11 cellular contexts compared by ENCODE assay signal in the genomic region with DNA sequence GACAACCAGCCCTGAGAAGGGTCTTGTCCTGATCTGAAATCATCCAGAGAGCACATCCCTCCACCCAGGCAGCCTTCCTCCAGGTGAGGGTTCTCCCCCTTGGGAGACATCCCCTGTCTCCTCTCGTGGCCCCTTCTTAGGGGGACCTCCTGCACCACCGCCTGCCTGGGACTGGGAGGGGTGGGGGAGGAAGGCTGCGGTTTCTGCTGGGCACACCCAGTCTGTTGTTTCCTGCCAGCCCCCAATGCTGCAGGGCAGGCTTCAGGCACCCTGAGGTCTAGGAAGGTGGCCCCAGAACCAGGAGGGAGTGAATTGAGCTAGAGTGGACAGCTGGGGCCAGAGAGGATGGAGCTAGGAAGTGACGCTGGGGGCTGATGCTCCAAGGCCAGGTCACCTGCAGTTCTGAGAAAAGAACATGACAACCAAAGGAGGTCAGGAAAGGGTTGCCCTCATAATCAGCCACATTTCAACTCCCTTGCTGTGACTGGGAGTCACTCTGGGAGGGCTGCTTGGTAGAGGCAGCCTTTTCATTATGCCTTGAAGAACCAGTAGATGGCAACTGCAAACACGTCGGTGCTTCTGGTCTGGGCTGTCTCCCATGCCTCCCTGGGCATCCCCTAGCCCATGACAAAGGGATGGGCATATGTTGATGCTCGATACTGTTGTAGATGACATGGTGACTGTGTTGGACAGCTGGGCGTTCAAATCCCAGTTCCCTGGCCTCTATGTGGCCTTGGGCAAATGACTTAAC. TPM values are rescaled to one million over a fixed set of nuclear protein-coding genes. Genes with fewer than 3 reads are reported as not detected.
DNase-seq lines count a peak whose midpoint lies in the region; ATAC-seq and TF ChIP-seq lines count a peak whose summit lies in the region.
"Had no signal": no experiment of that assay in that cellular context is flagged by ENCODE, and none has a peak within 500 bp of the region (broad histone marks: within the 10 kb centered on the region; RNA-seq: fewer than 3 reads in every experiment).

No MANE protein-coding gene starts in this region.

- no peaks in the 10 kb centered on the region for H3K27me3 ChIP-seq in BLaER1
- H3K27me3 ChIP-seq in HL-60 (ENCODE audit: insufficient read depth, poor library complexity, severe bottlenecking): no peaks in the 10 kb centered on the region
- H3K27me3 ChIP-seq in hepatocyte: no peaks in the 10 kb centered on the region
- H3K27me3 ChIP-seq: neural progenitor cell had no signal

- H3K4me3 ChIP-seq in BLaER1 (peak overlapping the region; percentile 76), HL-60 (replicated peaks; ENCODE audit: insufficient read depth, low read length) (peak overlapping the region; percentile 58), hepatocyte (no peak overlapping the region)
- H3K4me3 ChIP-seq: neural progenitor cell had no signal

- peaks cover 57% of the 10 kb centered on the region for H3K4me1 Mint-ChIP-seq in activated CD4-positive, alpha-beta T cell treated with anti-CD3 and anti-CD28 coated beads, Interleukin-2, amount 10 ng/mL, durations not matched to agents 24 days and 14 days
- H3K4me1 Mint-ChIP-seq in immature natural killer cell: peaks cover 65 to 84% of the 10 kb centered on the region in 2 donors
- no peaks in the 10 kb centered on the region for H3K4me1 Mint-ChIP-seq in endothelial cell (ENCODE audit: unreplicated experiment)
- H3K4me1 Mint-ChIP-seq: neural progenitor cell had no signal

- H3K4me3 Mint-ChIP-seq in activated CD4-positive, alpha-beta T cell treated with anti-CD3 and anti-CD28 coated beads, Interleukin-2, amount 10 ng/mL, durations not matched to agents 24 days and 14 days: peak overlapping the region; percentile 94
- H3K4me3 Mint-ChIP-seq in immature natural killer cell: peak overlapping the region; percentile 89 to 94 (median 93)
- no peak overlapping the region for H3K4me3 Mint-ChIP-seq in endothelial cell (ENCODE audit: unreplicated experiment)
- H3K4me3 Mint-ChIP-seq: neural progenitor cell had no signal

- H3K4me1 ChIP-seq in BLaER1 (peaks cover 74% of the 10 kb centered on the region), hepatocyte (ENCODE audit: insufficient read depth) (no peaks in the 10 kb centered on the region)
- H3K4me1 ChIP-seq: neural progenitor cell had no signal

- no peaks in the 10 kb centered on the region for H3K9me3 Mint-ChIP-seq in activated CD4-positive, alpha-beta T cell treated with anti-CD3 and anti-CD28 coated beads, Interleukin-2, amount 10 ng/mL, durations not matched to agents 24 days and 14 days
- H3K9me3 Mint-ChIP-seq in immature natural killer cell: peaks cover 0 to 7% (median 4%) of the 10 kb centered on the region in 6 donors
- H3K9me3 Mint-ChIP-seq in endothelial cell (ENCODE audit: unreplicated experiment): no peaks in the 10 kb centered on the region

- H3K4me2 ChIP-seq in BLaER1 (peak overlapping the region; percentile 83), hepatocyte (no peak overlapping the region)
- H3K4me2 ChIP-seq: neural progenitor cell had no signal

- no peak for ATAC-seq in HG03432 (IDR thresholded peaks at IDR 0.05; ENCODE audit: unreplicated experiment)

- 86% methylated on average over 8 of the region's 8 CpGs for WGBS in hepatocyte (ENCODE audit: low lambda C conversion rate, missing lambda C conversion rate)

- H3K9me3 ChIP-seq in BLaER1: peaks cover 16% of the 10 kb centered on the region
- H3K9me3 ChIP-seq in hepatocyte (ENCODE audit: low read depth): no peaks in the 10 kb centered on the region

- intact Hi-C loops in activated CD4-positive, alpha-beta T cell treated with anti-CD3 and anti-CD28 coated beads, Interleukin-2, amount 10 ng/mL, durations not matched to agents 24 days and 14 days (cut with micrococcal nuclease): loop anchor here (5.0 to 10.0 kb wide), 2 partner anchors 153 to 455 kb away; no protein-coding TSS in a partner anchor

- H3K27ac ChIP-seq in BLaER1: peak overlapping the region; percentile 98
- peak overlapping the region; percentile 96 for H3K27ac ChIP-seq in HL-60 (replicated peaks)
- H3K27ac ChIP-seq in hepatocyte: no peak overlapping the region
- H3K27ac ChIP-seq: C4-2B, neural progenitor cell had no signal

- DNase-seq in HL-60 (ENCODE audit: low read depth in 1 of 2, low spot score in 1 of 2) (peak; percentile 72 to 85), immature natural killer cell (peak; percentile 36 to 54 (median 53)), hepatocyte (ENCODE audit: low spot score) (no peak), endothelial cell (ENCODE audit: low spot score) (no peak), D341Med (ENCODE audit: low spot score) (no peak)
- DNase-seq in activated CD4-positive, alpha-beta T cell treated with anti-CD3 and anti-CD28 coated beads, Interleukin-2, amount 10 ng/mL, durations not matched to agents 24 days and 14 days: peak; percentile 82
- DNase-seq: NCI-H1694 treated with DMSO at 0.1 percent for 48 hours had no signal

- peaks cover 27% of the 10 kb centered on the region for H3K36me3 Mint-ChIP-seq in activated CD4-positive, alpha-beta T cell treated with anti-CD3 and anti-CD28 coated beads, Interleukin-2, amount 10 ng/mL, durations not matched to agents 24 days and 14 days (ENCODE audit: low read depth)
- H3K36me3 Mint-ChIP-seq in immature natural killer cell (peaks cover 13 to 21% (median 21%) of the 10 kb centered on the region in 3 donors), endothelial cell (ENCODE audit: low read depth, unreplicated experiment) (no peaks in the 10 kb centered on the region)
- H3K36me3 Mint-ChIP-seq: neural progenitor cell had no signal

- H3K79me2 ChIP-seq in hepatocyte: no peaks in the 10 kb centered on the region

- peak overlapping the region; percentile 95 for H3K27ac Mint-ChIP-seq in activated CD4-positive, alpha-beta T cell treated with anti-CD3 and anti-CD28 coated beads, Interleukin-2, amount 10 ng/mL, durations not matched to agents 24 days and 14 days
- H3K27ac Mint-ChIP-seq in immature natural killer cell (peak overlapping the region; percentile 88 to 100 (median 94)), endothelial cell (ENCODE audit: unreplicated experiment) (no peak overlapping the region)
- H3K27ac Mint-ChIP-seq: neural progenitor cell had no signal

- peaks cover 32% of the 10 kb centered on the region for H4K20me1 ChIP-seq in BLaER1
- H4K20me1 ChIP-seq in hepatocyte (ENCODE audit: insufficient read depth, poor library complexity, severe bottlenecking): no peaks in the 10 kb centered on the region

- no peaks in the 10 kb centered on the region for H3K27me3 Mint-ChIP-seq in activated CD4-positive, alpha-beta T cell treated with anti-CD3 and anti-CD28 coated beads, Interleukin-2, amount 10 ng/mL, durations not matched to agents 24 days and 14 days
- H3K27me3 Mint-ChIP-seq in immature natural killer cell (ENCODE audit: low read depth in 3 of 3) (peaks cover 0 to 3% (median 2%) of the 10 kb centered on the region in 3 donors), endothelial cell (ENCODE audit: unreplicated experiment) (peaks cover 18% of the 10 kb centered on the region)

- no peak for TF ChIP-seq CTCF in HL-60 (IDR thresholded peaks at IDR 0.05; ENCODE audit: insufficient read depth, low read length)
- no peak for TF ChIP-seq CTCF in hepatocyte (IDR thresholded peaks at IDR 0.05; ENCODE audit: poor library complexity)
- no peak for TF ChIP-seq CTCF in endothelial cell (IDR thresholded peaks at IDR 0.05; ENCODE audit: unreplicated experiment)

- H2AFZ ChIP-seq in hepatocyte: no peak overlapping the region
- H2AFZ ChIP-seq: neural progenitor cell had no signal

- H3K9me2 ChIP-seq in hepatocyte (replicated peaks; ENCODE audit: insufficient read depth): no peaks in the 10 kb centered on the region

- peak overlapping the region; percentile 92 for H3K9ac ChIP-seq in BLaER1
- H3K9ac ChIP-seq: neural progenitor cell had no signal

- peaks cover 41% of the 10 kb centered on the region for H3K36me3 ChIP-seq in BLaER1
- no peaks in the 10 kb centered on the region for H3K36me3 ChIP-seq in hepatocyte (replicated peaks; ENCODE audit: insufficient read depth, low read depth)
- H3K36me3 ChIP-seq: neural progenitor cell had no signal

RNA-seq across cellular contexts. Expression of gene ARHGEF18, which starts 1.4 kb away (rescaled TPM):
- total RNA-seq in activated CD4-positive, alpha-beta T cell treated with anti-CD3 and anti-CD28 coated beads, Interleukin-2, amount 10 ng/mL, durations not matched to agents 24 days and 14 days: 30.6 and 34.8 TPM in 2 replicates
- 1 to 10 TPM in 2 of 3 donors, under 1 TPM in 1; 0.86 to 7.8 (median 1.2) TPM for polyA plus RNA-seq in immature natural killer cell
- 43.0 and 50.3 TPM in 2 replicates for total RNA-seq in hepatocyte
- 35.9 and 36.7 TPM in 2 replicates for polyA plus RNA-seq in hepatocyte
- 30.5 TPM for total RNA-seq in endothelial cell (ENCODE audit: unreplicated experiment)

RNA-seq across cellular contexts. Expression of gene INSR, which starts 55.9 kb away (rescaled TPM):
- total RNA-seq in activated CD4-positive, alpha-beta T cell treated with anti-CD3 and anti-CD28 coated beads, Interleukin-2, amount 10 ng/mL, durations not matched to agents 24 days and 14 days: 1.7 and 1.9 TPM in 2 replicates
- polyA plus RNA-seq in immature natural killer cell: under 1 TPM; 0.03 to 0.29 (median 0.04) TPM
- 49.9 and 59.0 TPM in 2 replicates for total RNA-seq in hepatocyte
- polyA plus RNA-seq in hepatocyte: 17.0 and 17.7 TPM in 2 replicates
- total RNA-seq in endothelial cell (ENCODE audit: unreplicated experiment): 28.9 TPM

Comparison
In these comparisons a context has a peak if more than half of its experiments do, and no peak if none do; other contexts are left out.
1. DNase-seq: peak in HL-60 (2 of 2), activated CD4-positive, alpha-beta T cell treated with anti-CD3 and anti-CD28 coated beads, Interleukin-2, amount 10 ng/mL, durations not matched to agents 24 days and 14 days (single experiment) and immature natural killer cell (3 of 3); none in hepatocyte (single experiment), endothelial cell (single experiment) and D341Med (single experiment).
2. RNA of gene INSR, which starts 55.9 kb away (total RNA-seq): 49.9 to 59.0 TPM in hepatocyte and 28.9 TPM in endothelial cell (single experiment); 1.7 to 1.9 TPM in activated CD4-positive, alpha-beta T cell treated with anti-CD3 and anti-CD28 coated beads, Interleukin-2, amount 10 ng/mL, durations not matched to agents 24 days and 14 days; every median in the first group is over 10 times any median in the second.